In the genomic region with DNA sequence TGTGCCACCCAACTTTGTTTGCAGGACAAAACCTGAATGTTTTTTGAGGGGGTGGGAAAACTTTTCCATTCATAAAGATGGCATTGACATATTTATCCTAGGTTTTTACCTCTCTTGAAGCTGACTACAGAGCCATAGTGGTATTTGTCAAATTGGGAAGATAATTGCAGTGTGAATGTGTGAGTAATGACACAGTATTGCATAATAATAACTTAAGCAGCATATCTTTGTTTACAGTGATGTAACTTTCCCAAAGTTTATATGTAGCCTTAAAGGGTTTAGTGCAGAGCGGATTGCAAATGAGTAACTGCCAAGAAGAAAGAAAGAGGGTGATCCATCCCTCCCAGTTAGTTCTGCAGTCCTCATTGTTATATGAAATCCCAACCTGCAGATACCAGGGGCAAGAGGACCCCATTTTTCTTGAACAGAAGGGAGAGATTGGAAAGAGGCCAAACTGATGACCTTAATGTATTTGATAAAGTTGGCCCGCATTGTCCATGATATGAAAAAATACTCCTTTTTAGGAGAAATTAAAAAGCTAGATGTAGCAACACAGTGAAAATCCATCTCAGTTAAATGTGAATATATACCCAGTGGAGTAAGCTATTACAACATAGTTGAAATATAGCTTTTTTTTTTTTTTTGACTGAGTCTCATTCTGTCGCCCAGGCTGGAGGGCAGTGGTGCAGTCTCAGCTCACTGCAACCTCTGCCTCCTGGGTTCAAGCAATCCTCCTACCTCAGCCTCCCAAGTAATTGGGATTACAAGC, we compare ENCODE assay signal across 1 cellular context.
TF ChIP-seq lines count a peak whose summit lies in the region.

No MANE protein-coding gene starts in this region.

TF ChIP-seq in HEK293, 187 proteins besides CTCF, POLR2A, EP300 and RAD21 (continued from another document):
- TF ChIP-seq, protein P1, sequence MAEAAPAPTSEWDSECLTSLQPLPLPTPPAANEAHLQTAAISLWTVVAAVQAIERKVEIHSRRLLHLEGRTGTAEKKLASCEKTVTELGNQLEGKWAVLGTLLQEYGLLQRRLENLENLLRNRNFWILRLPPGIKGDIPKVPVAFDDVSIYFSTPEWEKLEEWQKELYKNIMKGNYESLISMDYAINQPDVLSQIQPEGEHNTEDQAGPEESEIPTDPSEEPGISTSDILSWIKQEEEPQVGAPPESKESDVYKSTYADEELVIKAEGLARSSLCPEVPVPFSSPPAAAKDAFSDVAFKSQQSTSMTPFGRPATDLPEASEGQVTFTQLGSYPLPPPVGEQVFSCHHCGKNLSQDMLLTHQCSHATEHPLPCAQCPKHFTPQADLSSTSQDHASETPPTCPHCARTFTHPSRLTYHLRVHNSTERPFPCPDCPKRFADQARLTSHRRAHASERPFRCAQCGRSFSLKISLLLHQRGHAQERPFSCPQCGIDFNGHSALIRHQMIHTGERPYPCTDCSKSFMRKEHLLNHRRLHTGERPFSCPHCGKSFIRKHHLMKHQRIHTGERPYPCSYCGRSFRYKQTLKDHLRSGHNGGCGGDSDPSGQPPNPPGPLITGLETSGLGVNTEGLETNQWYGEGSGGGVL (tag by site-specific recombination; IDR thresholded peaks at IDR 0.05) = no peak
- no peak for TF ChIP-seq ZNF211 (tag by site-specific recombination; IDR thresholded peaks at IDR 0.05; ENCODE audit: low read depth)
TF ChIP-seq in HEK293: peak in this region for 11.
